Comparison of ENCODE assay signal across 8 cellular contexts in the genomic region with DNA sequence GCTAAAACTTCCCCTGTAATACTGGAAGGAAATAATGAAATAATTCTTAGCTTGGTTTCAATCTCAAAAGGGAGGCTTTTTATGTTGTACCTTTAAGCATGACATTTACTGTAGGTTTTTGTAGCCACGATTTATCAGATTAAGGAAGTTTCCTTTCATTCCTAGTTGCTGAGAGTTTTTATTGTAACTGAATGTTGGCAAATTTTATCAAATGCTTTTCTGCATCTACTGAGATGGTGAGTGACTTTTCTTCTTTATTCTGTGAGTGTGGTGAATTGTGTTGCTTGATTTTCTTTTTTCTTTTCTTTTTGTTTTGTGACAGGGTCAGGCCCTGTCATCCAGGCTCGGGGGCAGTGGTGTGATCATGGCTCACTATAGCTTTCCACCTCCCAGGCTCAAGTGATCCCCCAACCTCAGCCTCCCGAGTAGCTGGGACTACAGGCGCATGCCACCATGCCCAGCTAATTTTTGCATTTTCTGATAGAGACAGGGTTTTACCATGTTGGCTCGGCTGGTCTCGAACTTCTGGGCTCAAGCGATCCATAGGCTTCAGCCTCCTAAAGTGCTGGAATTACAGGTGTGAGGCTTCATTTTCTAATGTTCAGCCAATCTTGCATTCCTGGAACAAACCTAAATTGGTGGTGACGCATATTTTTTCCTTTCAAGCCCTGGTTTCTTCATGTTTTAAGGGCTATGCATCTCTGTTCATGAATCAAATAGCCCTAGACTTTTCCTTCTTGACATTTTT. TPM values are rescaled to one million over a fixed set of nuclear protein-coding genes. Genes with fewer than 3 reads are reported as not detected.
DNase-seq lines count a peak whose midpoint lies in the region; ATAC-seq and TF ChIP-seq lines count a peak whose summit lies in the region.

No MANE protein-coding gene starts in this region.

- TF ChIP-seq CTCF in KMS-11 (conservative IDR thresholded peaks at IDR 0.05; ENCODE audit: low read depth, low read length) = no peak
- no peak for TF ChIP-seq CTCF in left lung (IDR thresholded peaks at IDR 0.05)
- TF ChIP-seq CTCF in suprapubic skin (IDR thresholded peaks at IDR 0.05) = no peak

- no peak for DNase-seq in left lung
- no peak for DNase-seq in suprapubic skin (ENCODE audit: low spot score in 2 of 2)
- DNase-seq in AG08396 (ENCODE audit: low spot score) = no peak

- no peak overlapping the region for H3K9ac ChIP-seq in KMS-11

- H2AFZ ChIP-seq in KMS-11 (ENCODE audit: low read depth) = peak overlapping the region; percentile 24; the same call in 1 of the 2 replicates

- TF ChIP-seq EP300 in suprapubic skin (IDR thresholded peaks at IDR 0.05) = no peak

- H3K4me1 ChIP-seq in KMS-11 (ENCODE audit: low read depth, poor library complexity, severe bottlenecking) (peaks cover 37% of the 10 kb centered on the region), left lung (peaks cover 33 to 62% of the 10 kb centered on the region in 2 donors), suprapubic skin (peaks cover 27% of the 10 kb centered on the region)

- H3K4me3 ChIP-seq in KMS-11 (IDR thresholded peaks at IDR 0.05; ENCODE audit: insufficient read depth, low read depth, low read length) (no peak overlapping the region), left lung (no peak overlapping the region), suprapubic skin (no peak overlapping the region)

- ATAC-seq in left lung = peak; percentile 4
- no peak for ATAC-seq in GM19035 (IDR thresholded peaks at IDR 0.05; ENCODE audit: unreplicated experiment)
- ATAC-seq in HG03520 (IDR thresholded peaks at IDR 0.05; ENCODE audit: unreplicated experiment) = no peak
- no peak for ATAC-seq in GM21423 (IDR thresholded peaks at IDR 0.05; ENCODE audit: unreplicated experiment)

- TF ChIP-seq POLR2A in suprapubic skin (IDR thresholded peaks at IDR 0.05) = no peak

- H3K27me3 ChIP-seq in KMS-11 (ENCODE audit: insufficient read depth, low read depth) = no peaks in the 10 kb centered on the region
- no peaks in the 10 kb centered on the region for H3K27me3 ChIP-seq in left lung
- H3K27me3 ChIP-seq in suprapubic skin = no peaks in the 10 kb centered on the region

- no peaks in the 10 kb centered on the region for H4K20me1 ChIP-seq in KMS-11 (ENCODE audit: insufficient read depth)

- no peak overlapping the region for H3K27ac ChIP-seq in KMS-11
- peak overlapping the region; percentile 62 for H3K27ac ChIP-seq in adipose tissue (ENCODE audit: low read depth, low read length)
- peak overlapping the region; percentile 84 to 95 for H3K27ac ChIP-seq in left lung
- H3K27ac ChIP-seq in suprapubic skin = peak overlapping the region; percentile 74

- no peaks in the 10 kb centered on the region for H3K9me3 ChIP-seq in left lung
- H3K9me3 ChIP-seq in suprapubic skin = no peaks in the 10 kb centered on the region

- H3K36me3 ChIP-seq in KMS-11 (ENCODE audit: insufficient read depth) (no peaks in the 10 kb centered on the region), left lung (no peaks in the 10 kb centered on the region), suprapubic skin (no peaks in the 10 kb centered on the region)

- intact Hi-C loops in left lung (cut with DNase I) = no loop called here

- no peaks in the 10 kb centered on the region for H3K79me2 ChIP-seq in KMS-11 (ENCODE audit: insufficient read depth, low read depth)

- WGBS in adipose tissue, 3 donors = 49 to 77% (median 50%) methylated on average over 8 of the region's 8 CpGs
- 71% methylated on average over 8 of the region's 8 CpGs for WGBS in suprapubic skin

- no peak overlapping the region; the same call in 1 of the 2 replicates for H3K4me2 ChIP-seq in KMS-11

RNA-seq across cellular contexts. Expression of gene SUSD2, which starts 26.2 kb away (rescaled TPM):
- 1 to 10 TPM in 2 of 3 donors, under 1 TPM in 1; 0.77 to 9.3 (median 6.3) TPM for polyA plus RNA-seq in adipose tissue
- total RNA-seq in left lung (100 to 1,000 TPM in 1 of 2 donors, 10 to 100 TPM in 1; 63.2 to 374 TPM), suprapubic skin (10 to 100 TPM in 3 of 4 donors, 1 to 10 TPM in 1; 5.1 to 41.4 (median 29.0) TPM)

RNA-seq across cellular contexts. Expression of gene GGT5, which starts 37.4 kb away (rescaled TPM):
- polyA plus RNA-seq in adipose tissue = 10 to 100 TPM; 15.7 to 68.7 (median 51.3) TPM
- total RNA-seq in left lung (10 to 100 TPM; 18.9 to 25.6 TPM), suprapubic skin (10 to 100 TPM; 13.4 to 38.8 (median 17.5) TPM)
